In the genomic region with DNA sequence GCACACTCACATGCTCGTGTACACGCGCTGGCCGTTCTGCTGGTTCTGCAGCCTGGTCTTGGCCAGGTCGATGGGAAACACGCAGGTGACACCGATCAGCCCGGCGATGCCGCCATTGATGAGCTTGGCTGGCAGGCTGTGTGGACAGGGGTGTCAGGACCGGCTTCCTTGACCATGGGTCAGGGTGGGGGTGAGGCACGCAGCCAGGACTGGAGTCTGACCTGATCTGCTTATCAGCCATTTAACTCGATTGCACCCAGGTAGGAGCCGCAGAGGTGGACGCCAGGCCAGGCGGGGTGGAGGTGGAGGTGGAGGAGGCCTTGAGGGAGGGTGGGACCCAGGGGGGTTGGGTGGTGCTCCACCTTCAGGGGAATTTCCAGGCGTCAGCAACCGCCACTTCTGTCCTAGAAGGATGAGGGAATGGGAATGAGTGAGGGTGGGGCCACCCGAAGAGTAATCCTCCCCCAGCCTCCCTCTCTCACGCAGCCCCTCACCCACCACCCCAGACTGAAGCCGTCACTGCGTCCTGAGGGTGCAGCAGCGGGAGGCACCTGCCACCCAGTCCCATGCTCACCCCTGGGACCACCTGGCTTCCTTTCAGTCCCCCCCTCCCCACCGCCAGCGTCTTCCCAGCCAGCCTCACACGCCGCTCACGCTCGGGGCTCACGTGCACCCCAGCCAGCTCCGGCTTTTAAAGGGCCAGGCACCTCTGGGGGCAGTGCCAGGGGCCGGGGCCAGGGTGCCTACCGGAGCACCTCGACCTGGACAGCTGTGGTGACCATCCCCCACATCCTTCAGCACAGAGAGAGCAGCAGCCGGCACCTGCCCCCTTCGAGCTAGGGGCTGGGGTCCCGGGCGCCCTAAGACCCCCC, we compare ENCODE assay signal across 1 cellular context.
TF ChIP-seq lines count a peak whose summit lies in the region.

No MANE protein-coding gene starts in this region.

TF ChIP-seq in GM23338, 12 proteins besides CTCF, POLR2A, EP300 and RAD21 (continued from another document):
- TF ChIP-seq, protein P1, sequence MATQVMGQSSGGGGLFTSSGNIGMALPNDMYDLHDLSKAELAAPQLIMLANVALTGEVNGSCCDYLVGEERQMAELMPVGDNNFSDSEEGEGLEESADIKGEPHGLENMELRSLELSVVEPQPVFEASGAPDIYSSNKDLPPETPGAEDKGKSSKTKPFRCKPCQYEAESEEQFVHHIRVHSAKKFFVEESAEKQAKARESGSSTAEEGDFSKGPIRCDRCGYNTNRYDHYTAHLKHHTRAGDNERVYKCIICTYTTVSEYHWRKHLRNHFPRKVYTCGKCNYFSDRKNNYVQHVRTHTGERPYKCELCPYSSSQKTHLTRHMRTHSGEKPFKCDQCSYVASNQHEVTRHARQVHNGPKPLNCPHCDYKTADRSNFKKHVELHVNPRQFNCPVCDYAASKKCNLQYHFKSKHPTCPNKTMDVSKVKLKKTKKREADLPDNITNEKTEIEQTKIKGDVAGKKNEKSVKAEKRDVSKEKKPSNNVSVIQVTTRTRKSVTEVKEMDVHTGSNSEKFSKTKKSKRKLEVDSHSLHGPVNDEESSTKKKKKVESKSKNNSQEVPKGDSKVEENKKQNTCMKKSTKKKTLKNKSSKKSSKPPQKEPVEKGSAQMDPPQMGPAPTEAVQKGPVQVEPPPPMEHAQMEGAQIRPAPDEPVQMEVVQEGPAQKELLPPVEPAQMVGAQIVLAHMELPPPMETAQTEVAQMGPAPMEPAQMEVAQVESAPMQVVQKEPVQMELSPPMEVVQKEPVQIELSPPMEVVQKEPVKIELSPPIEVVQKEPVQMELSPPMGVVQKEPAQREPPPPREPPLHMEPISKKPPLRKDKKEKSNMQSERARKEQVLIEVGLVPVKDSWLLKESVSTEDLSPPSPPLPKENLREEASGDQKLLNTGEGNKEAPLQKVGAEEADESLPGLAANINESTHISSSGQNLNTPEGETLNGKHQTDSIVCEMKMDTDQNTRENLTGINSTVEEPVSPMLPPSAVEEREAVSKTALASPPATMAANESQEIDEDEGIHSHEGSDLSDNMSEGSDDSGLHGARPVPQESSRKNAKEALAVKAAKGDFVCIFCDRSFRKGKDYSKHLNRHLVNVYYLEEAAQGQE (IDR thresholded peaks at IDR 0.05; ENCODE audit: unreplicated experiment): no peak
- TF ChIP-seq ZNF114 (CRISPR knock-in tag; IDR thresholded peaks at IDR 0.05) (no peak), EZH2 (IDR thresholded peaks at IDR 0.05; ENCODE audit: low read depth, unreplicated experiment) (no peak), NANOG (IDR thresholded peaks at IDR 0.05; ENCODE audit: borderline replicate concordance) (no peak), JUNB (IDR thresholded peaks at IDR 0.05; ENCODE audit: unreplicated experiment) (no peak), CREB1 (CRISPR knock-in tag; IDR thresholded peaks at IDR 0.05; ENCODE audit: low read depth) (no peak), ZNF331 (CRISPR knock-in tag; IDR thresholded peaks at IDR 0.05; ENCODE audit: low read depth) (no peak), EZH2phosphoT487 (IDR thresholded peaks at IDR 0.05; ENCODE audit: unreplicated experiment) (no peak), STAT1 (IDR thresholded peaks at IDR 0.05; ENCODE audit: unreplicated experiment) (no peak)
- TF ChIP-seq, protein P2, sequence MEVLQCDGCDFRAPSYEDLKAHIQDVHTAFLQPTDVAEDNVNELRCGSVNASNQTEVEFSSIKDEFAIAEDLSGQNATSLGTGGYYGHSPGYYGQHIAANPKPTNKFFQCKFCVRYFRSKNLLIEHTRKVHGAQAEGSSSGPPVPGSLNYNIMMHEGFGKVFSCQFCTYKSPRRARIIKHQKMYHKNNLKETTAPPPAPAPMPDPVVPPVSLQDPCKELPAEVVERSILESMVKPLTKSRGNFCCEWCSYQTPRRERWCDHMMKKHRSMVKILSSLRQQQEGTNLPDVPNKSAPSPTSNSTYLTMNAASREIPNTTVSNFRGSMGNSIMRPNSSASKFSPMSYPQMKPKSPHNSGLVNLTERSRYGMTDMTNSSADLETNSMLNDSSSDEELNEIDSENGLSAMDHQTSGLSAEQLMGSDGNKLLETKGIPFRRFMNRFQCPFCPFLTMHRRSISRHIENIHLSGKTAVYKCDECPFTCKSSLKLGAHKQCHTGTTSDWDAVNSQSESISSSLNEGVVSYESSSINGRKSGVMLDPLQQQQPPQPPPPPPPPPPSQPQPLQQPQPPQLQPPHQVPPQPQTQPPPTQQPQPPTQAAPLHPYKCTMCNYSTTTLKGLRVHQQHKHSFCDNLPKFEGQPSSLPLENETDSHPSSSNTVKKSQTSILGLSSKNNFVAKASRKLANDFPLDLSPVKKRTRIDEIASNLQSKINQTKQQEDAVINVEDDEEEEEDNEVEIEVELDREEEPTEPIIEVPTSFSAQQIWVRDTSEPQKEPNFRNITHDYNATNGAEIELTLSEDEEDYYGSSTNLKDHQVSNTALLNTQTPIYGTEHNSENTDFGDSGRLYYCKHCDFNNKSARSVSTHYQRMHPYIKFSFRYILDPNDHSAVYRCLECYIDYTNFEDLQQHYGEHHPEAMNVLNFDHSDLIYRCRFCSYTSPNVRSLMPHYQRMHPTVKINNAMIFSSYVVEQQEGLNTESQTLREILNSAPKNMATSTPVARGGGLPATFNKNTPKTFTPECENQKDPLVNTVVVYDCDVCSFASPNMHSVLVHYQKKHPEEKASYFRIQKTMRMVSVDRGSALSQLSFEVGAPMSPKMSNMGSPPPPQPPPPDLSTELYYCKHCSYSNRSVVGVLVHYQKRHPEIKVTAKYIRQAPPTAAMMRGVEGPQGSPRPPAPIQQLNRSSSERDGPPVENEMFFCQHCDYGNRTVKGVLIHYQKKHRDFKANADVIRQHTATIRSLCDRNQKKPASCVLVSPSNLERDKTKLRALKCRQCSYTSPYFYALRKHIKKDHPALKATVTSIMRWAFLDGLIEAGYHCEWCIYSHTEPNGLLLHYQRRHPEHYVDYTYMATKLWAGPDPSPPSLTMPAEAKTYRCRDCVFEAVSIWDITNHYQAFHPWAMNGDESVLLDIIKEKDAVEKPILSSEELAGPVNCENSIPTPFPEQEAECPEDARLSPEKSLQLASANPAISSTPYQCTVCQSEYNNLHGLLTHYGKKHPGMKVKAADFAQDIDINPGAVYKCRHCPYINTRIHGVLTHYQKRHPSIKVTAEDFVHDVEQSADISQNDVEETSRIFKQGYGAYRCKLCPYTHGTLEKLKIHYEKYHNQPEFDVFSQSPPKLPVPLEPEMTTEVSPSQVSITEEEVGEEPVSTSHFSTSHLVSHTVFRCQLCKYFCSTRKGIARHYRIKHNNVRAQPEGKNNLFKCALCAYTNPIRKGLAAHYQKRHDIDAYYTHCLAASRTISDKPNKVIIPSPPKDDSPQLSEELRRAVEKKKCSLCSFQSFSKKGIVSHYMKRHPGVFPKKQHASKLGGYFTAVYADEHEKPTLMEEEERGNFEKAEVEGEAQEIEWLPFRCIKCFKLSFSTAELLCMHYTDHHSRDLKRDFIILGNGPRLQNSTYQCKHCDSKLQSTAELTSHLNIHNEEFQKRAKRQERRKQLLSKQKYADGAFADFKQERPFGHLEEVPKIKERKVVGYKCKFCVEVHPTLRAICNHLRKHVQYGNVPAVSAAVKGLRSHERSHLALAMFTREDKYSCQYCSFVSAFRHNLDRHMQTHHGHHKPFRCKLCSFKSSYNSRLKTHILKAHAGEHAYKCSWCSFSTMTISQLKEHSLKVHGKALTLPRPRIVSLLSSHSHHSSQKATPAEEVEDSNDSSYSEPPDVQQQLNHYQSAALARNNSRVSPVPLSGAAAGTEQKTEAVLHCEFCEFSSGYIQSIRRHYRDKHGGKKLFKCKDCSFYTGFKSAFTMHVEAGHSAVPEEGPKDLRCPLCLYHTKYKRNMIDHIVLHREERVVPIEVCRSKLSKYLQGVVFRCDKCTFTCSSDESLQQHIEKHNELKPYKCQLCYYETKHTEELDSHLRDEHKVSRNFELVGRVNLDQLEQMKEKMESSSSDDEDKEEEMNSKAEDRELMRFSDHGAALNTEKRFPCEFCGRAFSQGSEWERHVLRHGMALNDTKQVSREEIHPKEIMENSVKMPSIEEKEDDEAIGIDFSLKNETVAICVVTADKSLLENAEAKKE (CRISPR knock-in tag; IDR thresholded peaks at IDR 0.05): no peak
